In genomic region chr5:111478266-111478665, GRCh38 we compare ENCODE assay signal across 16 cellular contexts. TPM values are rescaled to one million over a fixed set of nuclear protein-coding genes. Genes with fewer than 3 reads are reported as not detected.
A peak's percentile ranks its signal among the peaks of the same experiment; 100 is the strongest.
DNase-seq lines count a peak whose midpoint lies in the region; ATAC-seq, FAIRE-seq and TF ChIP-seq lines count a peak whose summit lies in the region.
"Had no signal": no experiment of that assay in that cellular context is flagged by ENCODE, and none has a peak within 500 bp of the region (broad histone marks: within the 10 kb centered on the region; RNA-seq: fewer than 3 reads in every experiment).

No MANE protein-coding gene starts in this region.

- CTCF ChIA-PET in activated CD4-positive, alpha-beta memory T cell treated with anti-CD3 and anti-CD28 coated beads for 36 hours (lab: Charles Lee), result interaction anchor here (0.8 to 3.2 kb wide), 3 partner anchors 199 to 321 kb away, joined by 3 to 11 read pairs (median 9); no protein-coding TSS in a partner anchor

- H3K27ac ChIP-seq in tibial artery, result no peak overlapping the region
- H3K27ac ChIP-seq: pancreas had no signal

- no peaks in the 10 kb centered on the region for H3K9me3 Mint-ChIP-seq in activated CD4-positive, alpha-beta memory T cell treated with anti-CD3 and anti-CD28 coated beads for 36 hours
- H3K9me3 Mint-ChIP-seq: activated naive CD4-positive, alpha-beta T cell treated with anti-CD3 and anti-CD28 coated beads, Interleukin-2, amount 50 U/mL, for 24 hours; CD8-positive, alpha-beta T cell had no signal

- no peak for DNase-seq in BE2C
- no peak for DNase-seq in GM12865 (ENCODE audit: low read depth)
- DNase-seq in T-helper 17 cell, result no peak
- no peak for DNase-seq in frontal cortex (ENCODE audit: low spot score in 2 of 2)
- DNase-seq in activated CD4-positive, alpha-beta memory T cell treated with anti-CD3 and anti-CD28 coated beads for 36 hours, result no peak
- no peak for DNase-seq in tibial artery
- DNase-seq in MG63, result no peak
- no peak for DNase-seq in effector CD8-positive, alpha-beta T cell (lab: John Stamatoyannopoulos, UW)
- DNase-seq: CD8-positive, alpha-beta T cell; cerebellar nuclear complex; NCI-H2029; pancreas; stimulated activated CD4-positive, alpha-beta T cell treated with anti-CD3 and anti-CD28 coated beads, Interleukin-12 subunit alpha, Interleukin-12 subunit beta, amount 100 ng/mL, for 4 hours; substantia nigra had no signal

- H3K4me1 ChIP-seq in BE2C, result peaks cover 23% of the 10 kb centered on the region
- H3K4me1 ChIP-seq in tibial artery, result no peaks in the 10 kb centered on the region
- H3K4me1 ChIP-seq: pancreas had no signal

- H3K4me3 Mint-ChIP-seq in T-helper 17 cell, result no peak overlapping the region
- no peak overlapping the region for H3K4me3 Mint-ChIP-seq in activated CD4-positive, alpha-beta memory T cell treated with anti-CD3 and anti-CD28 coated beads for 36 hours
- H3K4me3 Mint-ChIP-seq: activated naive CD4-positive, alpha-beta T cell treated with anti-CD3 and anti-CD28 coated beads, Interleukin-2, amount 50 U/mL, for 24 hours; CD8-positive, alpha-beta T cell had no signal

- TF ChIP-seq CTCF in BE2C (IDR thresholded peaks at IDR 0.05; ENCODE audit: low read depth, low read length), result peak; percentile 45
- peak; percentile 1 for TF ChIP-seq CTCF in GM12865 (IDR thresholded peaks at IDR 0.05; ENCODE audit: insufficient read depth, low read depth, low read length, missing control alignments)
- no peak for TF ChIP-seq CTCF in tibial artery (IDR thresholded peaks at IDR 0.05)

- H3K36me3 ChIP-seq in BE2C, result peaks cover 61% of the 10 kb centered on the region
- no peaks in the 10 kb centered on the region for H3K36me3 ChIP-seq in tibial artery
- H3K36me3 ChIP-seq in MG63, result no peaks in the 10 kb centered on the region
- H3K36me3 ChIP-seq: pancreas had no signal

- POLR2A ChIA-PET in activated CD4-positive, alpha-beta memory T cell treated with anti-CD3 and anti-CD28 coated beads for 36 hours (lab: Charles Lee), result no interaction called here

- H3K9me3 ChIP-seq in BE2C (no peaks in the 10 kb centered on the region), T-helper 17 cell (ENCODE audit: control insufficient read depth, low read length, poor library complexity, severe bottlenecking) (no peaks in the 10 kb centered on the region), tibial artery (no peaks in the 10 kb centered on the region), MG63 (no peaks in the 10 kb centered on the region)
- H3K9me3 ChIP-seq: pancreas had no signal

- peak overlapping the region; percentile 88 for H3K27ac Mint-ChIP-seq in T-helper 17 cell
- no peak overlapping the region for H3K27ac Mint-ChIP-seq in activated CD4-positive, alpha-beta memory T cell treated with anti-CD3 and anti-CD28 coated beads for 36 hours

- no peak overlapping the region for H3K4me3 ChIP-seq in BE2C (ENCODE audit: low read depth, low read length)
- H3K4me3 ChIP-seq in GM12865 (ENCODE audit: low read depth, low read length), result no peak overlapping the region
- H3K4me3 ChIP-seq in tibial artery, result no peak overlapping the region
- H3K4me3 ChIP-seq in MG63, result no peak overlapping the region
- H3K4me3 ChIP-seq: pancreas had no signal

- peaks cover 11% of the 10 kb centered on the region for H3K4me1 Mint-ChIP-seq in T-helper 17 cell
- no peaks in the 10 kb centered on the region for H3K4me1 Mint-ChIP-seq in activated CD4-positive, alpha-beta memory T cell treated with anti-CD3 and anti-CD28 coated beads for 36 hours (ENCODE audit: low read depth)
- H3K4me1 Mint-ChIP-seq: activated naive CD4-positive, alpha-beta T cell treated with anti-CD3 and anti-CD28 coated beads, Interleukin-2, amount 50 U/mL, for 24 hours had no signal

- ATAC-seq in T-helper 17 cell, result no peak
- ATAC-seq: CD8-positive, alpha-beta T cell; esophagus mucosa; pancreas had no signal

- intact Hi-C loops in activated CD4-positive, alpha-beta memory T cell treated with anti-CD3 and anti-CD28 coated beads for 36 hours (cut with micrococcal nuclease), result loop anchor here (2.0 kb wide), 1 partner anchor 319 kb away; no protein-coding TSS in a partner anchor
- intact Hi-C loops in tibial artery (cut with DNase I; ENCODE audit: low total_unique reads), result no loop called here

- no peaks in the 10 kb centered on the region for H3K27me3 ChIP-seq in BE2C
- H3K27me3 ChIP-seq in tibial artery, result no peaks in the 10 kb centered on the region
- no peaks in the 10 kb centered on the region for H3K27me3 ChIP-seq in MG63
- H3K27me3 ChIP-seq: pancreas had no signal

- no peaks in the 10 kb centered on the region for H3K27me3 Mint-ChIP-seq in T-helper 17 cell
- no peaks in the 10 kb centered on the region for H3K27me3 Mint-ChIP-seq in activated CD4-positive, alpha-beta memory T cell treated with anti-CD3 and anti-CD28 coated beads for 36 hours
- H3K27me3 Mint-ChIP-seq: activated naive CD4-positive, alpha-beta T cell treated with anti-CD3 and anti-CD28 coated beads, Interleukin-2, amount 50 U/mL, for 24 hours had no signal

- H3K36me3 Mint-ChIP-seq in T-helper 17 cell (ENCODE audit: low read depth), result peaks cover 18% of the 10 kb centered on the region
- peaks cover 18% of the 10 kb centered on the region for H3K36me3 Mint-ChIP-seq in activated CD4-positive, alpha-beta memory T cell treated with anti-CD3 and anti-CD28 coated beads for 36 hours

- FAIRE-seq in frontal cortex (lab: Jason Lieb, UNC), result peak; percentile 73
- FAIRE-seq: pancreas had no signal

RNA-seq across cellular contexts. Expression of gene STARD4, which starts 34.1 kb away (rescaled TPM):
- 41.1 TPM for polyA plus RNA-seq in BE2C (2012; ENCODE audit: insufficient read depth, insufficient read length, low read depth)
- total RNA-seq in T-helper 17 cell (10 to 100 TPM; 18.8 to 29.9 TPM), frontal cortex (37.1 TPM)
- total RNA-seq in activated CD4-positive, alpha-beta memory T cell treated with anti-CD3 and anti-CD28 coated beads for 36 hours, result 10 to 100 TPM; 49.5 to 49.9 TPM
- total RNA-seq in MG63 (2014; rRNA removed; shearing (Covaris generic); ENCODE audit: low replicate concordance), result 9.8 and 13.5 TPM in 2 replicates

Comparison
In these comparisons a context has a peak if more than half of its experiments do, and no peak if none do; other contexts are left out.
1. CTCF ChIP-seq: peak in BE2C (single experiment) and GM12865 (single experiment); none in tibial artery (0 of 2).